8 cellular contexts compared by ENCODE assay signal in the genomic region with DNA sequence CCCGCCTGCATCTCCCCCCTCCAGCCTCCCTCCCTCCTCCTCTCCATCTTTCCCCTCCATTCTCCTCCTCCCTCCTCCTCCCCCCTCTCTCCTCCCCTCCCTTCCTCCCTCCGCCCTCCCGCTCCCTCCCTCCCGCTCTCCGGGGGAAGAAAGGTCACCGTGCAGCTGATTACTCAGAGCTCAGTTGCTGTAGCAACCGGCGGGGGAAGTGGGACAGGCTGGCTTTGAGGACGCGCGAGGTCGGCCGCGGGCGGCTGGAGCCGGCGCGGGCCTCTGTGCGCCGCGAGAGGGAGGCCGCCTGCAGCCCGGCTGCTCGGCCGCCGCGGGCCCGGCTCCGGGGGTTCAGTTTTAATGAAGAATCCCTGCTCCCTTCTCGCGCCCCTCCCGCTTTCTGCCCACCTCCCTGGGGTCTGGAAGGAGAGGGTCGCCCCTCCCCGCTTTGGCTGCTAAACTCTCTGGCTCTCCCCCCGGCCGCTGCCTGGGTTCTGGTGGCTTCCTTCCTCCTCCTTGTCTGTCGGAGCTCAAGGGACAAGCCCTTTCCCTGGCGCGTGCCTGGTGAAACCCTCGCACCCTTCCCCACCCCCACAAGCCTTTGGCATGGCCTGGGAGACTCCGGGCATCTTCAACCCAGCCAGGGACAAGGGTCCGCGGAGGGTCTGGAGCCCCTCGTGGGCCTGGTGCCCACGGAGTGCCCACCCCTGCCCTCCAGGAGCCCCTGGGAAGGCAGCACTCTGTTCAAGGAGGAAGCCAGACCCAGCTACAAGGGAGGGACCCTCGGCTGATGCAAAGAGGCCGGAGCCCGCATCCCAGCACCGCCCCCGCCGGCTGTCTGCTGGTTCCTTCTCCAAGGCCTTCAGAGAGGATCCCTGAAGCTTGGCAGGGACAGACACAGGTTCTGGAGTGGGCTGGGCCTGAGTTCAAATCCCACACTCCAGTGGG.
A peak's percentile ranks its signal among the peaks of the same experiment; 100 is the strongest.
DNase-seq lines count a peak whose midpoint lies in the region; ATAC-seq and TF ChIP-seq lines count a peak whose summit lies in the region.

No MANE protein-coding gene starts in this region.

- peaks cover 1% of the 10 kb centered on the region for H3K27me3 Mint-ChIP-seq in dendritic cell treated with granulocyte-macrophage colony-stimulating factor and Interleukin-4, amounts not matched to agents 40 ng/mL and 50 ng/mL, for 4 days

- peak in 1 of 2 donors; percentile 15 for TF ChIP-seq CTCF in left lung (IDR thresholded peaks at IDR 0.05)

- peak overlapping the region; percentile 82 for H3K4me3 Mint-ChIP-seq in dendritic cell treated with granulocyte-macrophage colony-stimulating factor and Interleukin-4, amounts not matched to agents 40 ng/mL and 50 ng/mL, for 4 days

- no peaks in the 10 kb centered on the region for H3K36me3 ChIP-seq in left lung

- intact Hi-C loops in dendritic cell treated with granulocyte-macrophage colony-stimulating factor and Interleukin-4, amounts not matched to agents 40 ng/mL and 50 ng/mL, for 4 days (cut with micrococcal nuclease), result loop anchor here (1.0 kb wide), 1 partner anchor 36 kb away; no protein-coding TSS in a partner anchor
- intact Hi-C loops in left lung (cut with DNase I), result no loop called here

- H3K9me3 ChIP-seq in left lung, result no peaks in the 10 kb centered on the region

- peaks cover 43 to 53% of the 10 kb centered on the region in 2 donors for H3K4me1 ChIP-seq in left lung

- no peaks in the 10 kb centered on the region for H3K36me3 Mint-ChIP-seq in dendritic cell treated with granulocyte-macrophage colony-stimulating factor and Interleukin-4, amounts not matched to agents 40 ng/mL and 50 ng/mL, for 4 days (ENCODE audit: low read depth)

- H3K4me1 Mint-ChIP-seq in dendritic cell treated with granulocyte-macrophage colony-stimulating factor and Interleukin-4, amounts not matched to agents 40 ng/mL and 50 ng/mL, for 4 days (ENCODE audit: low read depth), result peaks cover 60% of the 10 kb centered on the region

- H3K27ac ChIP-seq in left lung, result peak overlapping the region; percentile 100

- H3K27ac Mint-ChIP-seq in dendritic cell treated with granulocyte-macrophage colony-stimulating factor and Interleukin-4, amounts not matched to agents 40 ng/mL and 50 ng/mL, for 4 days, result peak overlapping the region; percentile 99

- peak overlapping the region; percentile 24 to 39 for H3K4me3 ChIP-seq in left lung

- H3K9me3 Mint-ChIP-seq in dendritic cell treated with granulocyte-macrophage colony-stimulating factor and Interleukin-4, amounts not matched to agents 40 ng/mL and 50 ng/mL, for 4 days, result no peaks in the 10 kb centered on the region

- ATAC-seq in HG03432 (IDR thresholded peaks at IDR 0.05; ENCODE audit: unreplicated experiment), result peak; percentile 78
- ATAC-seq in left lung, result peak; percentile 90

- DNase-seq in NCI-H2081 (lab: John Stamatoyannopoulos, UW) (peak; percentile 93 to 96), NCI-H2081 treated with DMSO at 0.1 percent for 48 hours (lab: John Stamatoyannopoulos, UW) (no peak), NCI-H526 (lab: John Stamatoyannopoulos, UW) (peak; percentile 92 to 96), left lung (peak; percentile 98 to 99)
- DNase-seq in activated CD4-positive, alpha-beta T cell treated with anti-CD3 and anti-CD28 coated beads, Interleukin-2, amount 50 U/mL, for 4 hours, result peak; percentile 85 to 89
- DNase-seq in stimulated activated CD4-positive, alpha-beta T cell treated with anti-CD3 and anti-CD28 coated beads, Interleukin-1b, Interleukin-23, amount 100 ng/mL, for 48 hours, result peak; percentile 92

- no peaks in the 10 kb centered on the region for H3K27me3 ChIP-seq in left lung
